ENCODE assay signal across 6 cellular contexts in the genomic region with DNA sequence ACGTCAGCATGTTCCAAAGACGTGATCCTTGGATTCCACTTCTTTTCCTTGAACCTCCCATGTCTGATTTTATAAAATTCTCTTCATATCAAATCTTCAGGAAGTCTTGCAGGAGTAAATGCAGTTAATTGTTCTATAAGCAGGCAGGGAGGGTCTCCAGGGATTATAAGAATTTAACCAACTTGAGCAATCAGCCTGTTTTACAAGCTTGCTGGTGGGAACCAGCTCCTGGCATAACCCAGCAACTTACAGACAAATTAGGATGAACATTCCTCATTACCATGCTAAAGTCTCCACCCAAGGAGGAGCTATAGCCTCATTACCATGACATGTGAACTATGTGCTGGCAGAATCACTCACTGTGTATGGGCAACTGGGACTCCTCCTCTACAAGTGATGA. TPM values are rescaled to one million over a fixed set of nuclear protein-coding genes. Genes with fewer than 3 reads are reported as not detected.
"Had no signal": no experiment of that assay in that cellular context is flagged by ENCODE, and none has a peak within 500 bp of the region (broad histone marks: within the 10 kb centered on the region; RNA-seq: fewer than 3 reads in every experiment).

No MANE protein-coding gene starts in this region.

RNA-seq across cellular contexts. Expression of a gene that starts 31.5 kb away (rescaled TPM):
- total RNA-seq: M059J, PC-3, Peyer's patch, SJSA1, T-cell had no signal

RNA-seq across cellular contexts. Expression of a gene that starts 32.6 kb away (rescaled TPM):
- total RNA-seq: M059J, PC-3, Peyer's patch, Right ventricle myocardium superior, SJSA1, T-cell had no signal
